ENCODE assay signal across 10 cellular contexts in the genomic region with DNA sequence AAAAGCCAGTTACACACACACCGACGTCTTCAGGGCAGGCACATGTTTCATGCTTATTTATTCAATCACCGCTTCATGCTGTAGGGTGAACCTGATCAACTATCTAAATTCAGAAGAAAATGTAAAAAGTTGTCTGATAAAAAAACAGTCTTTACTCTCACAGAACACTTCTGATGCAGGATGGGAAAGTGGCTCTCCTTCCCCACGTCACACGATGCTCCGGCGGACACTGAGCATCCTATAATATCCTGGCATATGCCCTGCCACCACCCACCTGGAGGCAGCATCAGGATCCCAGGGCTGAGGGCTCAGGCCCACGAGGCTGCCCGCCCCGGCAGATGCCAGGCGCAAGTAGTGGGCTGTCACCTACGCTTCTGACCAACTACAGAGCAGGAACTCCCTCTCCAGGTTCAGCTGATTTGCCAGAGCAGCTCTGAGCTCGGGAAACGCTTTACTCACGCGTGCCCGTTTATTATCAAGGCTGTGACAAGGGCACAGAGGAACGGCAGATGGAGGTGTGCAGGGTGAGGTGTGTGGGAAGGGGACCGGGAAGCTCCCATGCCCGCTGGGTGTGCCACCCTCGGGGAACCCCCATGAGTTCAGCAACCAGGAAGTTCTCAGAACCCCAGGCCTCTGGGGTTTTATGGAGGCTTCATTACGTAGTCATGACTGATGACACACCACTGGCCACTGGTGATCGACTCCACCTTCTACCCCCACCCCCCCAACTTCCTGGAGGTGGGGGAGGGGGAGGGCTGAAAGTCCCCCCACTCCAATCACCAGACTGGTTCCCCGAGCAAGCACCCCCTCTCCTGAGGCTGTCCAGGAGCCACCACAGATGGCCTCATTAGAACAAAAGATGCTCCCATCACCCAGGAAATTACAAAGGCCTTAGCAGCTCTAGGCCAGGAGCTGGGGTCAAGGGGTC. TPM values are rescaled to one million over a fixed set of nuclear protein-coding genes. Genes with fewer than 3 reads are reported as not detected.
DNase-seq lines count a peak whose midpoint lies in the region; ATAC-seq and TF ChIP-seq lines count a peak whose summit lies in the region.
"Had no signal": no experiment of that assay in that cellular context is flagged by ENCODE, and none has a peak within 500 bp of the region (broad histone marks: within the 10 kb centered on the region; RNA-seq: fewer than 3 reads in every experiment).

No MANE protein-coding gene starts in this region.

- in situ Hi-C loops in transverse colon (cut with MboI; ENCODE audit: low pct_ligation_motif_present in 1 of 4, low pct_unique_long_range_greater_than_20kb in 1 of 4, low sequenced_read_pairs in 3 of 4) = loop anchor here in 2 of 4 donors (25.0 kb wide), 1 partner anchor 1121 kb away; the partner anchor contains the start of gene TMEM132D (in 2 of the 2)

- H3K9me3 ChIP-seq in transverse colon = no peaks in the 10 kb centered on the region

- DNase-seq in activated T-cell treated with anti-CD3 and anti-CD28 coated beads, Interleukin-2, amount 50 U/mL, for 72 hours = no peak
- DNase-seq in activated T-cell treated with anti-CD3 and anti-CD28 coated beads, Interleukin-2, amount 50 U/mL, for 48 hours = no peak
- peak; percentile 31 for DNase-seq in epithelial cell of esophagus (ENCODE audit: low read depth)
- peak; percentile 23 for DNase-seq in transverse colon
- DNase-seq in GOT3 (lab: John Stamatoyannopoulos, UW) = no peak
- DNase-seq in SHP77 treated with DMSO at 0.1 percent for 48 hours (lab: John Stamatoyannopoulos, UW) = no peak
- DNase-seq: activated CD4-positive, alpha-beta T cell treated with anti-CD3 and anti-CD28 coated beads, Interleukin-2, amount 50 U/mL, for 48 hours; NCI-H774 had no signal

- H3K36me3 ChIP-seq in transverse colon = peaks cover 0 to 14% (median 6%) of the 10 kb centered on the region in 4 donors

- 65% methylated on average over 24 of the region's 24 CpGs; no CpG with 5 or more reads in 1 of the 2 donors for WGBS in transverse colon (ENCODE audit: low coverage in 1 of 2), 2 donors

- H3K27me3 ChIP-seq in transverse colon = no peaks in the 10 kb centered on the region

- peak overlapping the region; percentile 50 for H3K27ac Mint-ChIP-seq in activated T-cell treated with anti-CD3 and anti-CD28 coated beads, Interleukin-2, amount 50 U/mL, for 72 hours

- peaks cover 3 to 14% of the 10 kb centered on the region in 2 donors for H3K36me3 Mint-ChIP-seq in activated T-cell treated with anti-CD3 and anti-CD28 coated beads, Interleukin-2, amount 50 U/mL, for 72 hours (ENCODE audit: insufficient read depth in 2 of 2)

- TF ChIP-seq CTCF in epithelial cell of esophagus (IDR thresholded peaks at IDR 0.05; ENCODE audit: insufficient read depth, low read depth, low read length, missing control alignments) (no peak), transverse colon (IDR thresholded peaks at IDR 0.05) (no peak)

- H3K27me3 Mint-ChIP-seq in activated T-cell treated with anti-CD3 and anti-CD28 coated beads, Interleukin-2, amount 50 U/mL, for 72 hours (ENCODE audit: low read depth) = no peaks in the 10 kb centered on the region

- H3K27ac ChIP-seq in transverse colon = no peak overlapping the region

- H3K4me3 ChIP-seq in epithelial cell of esophagus (ENCODE audit: low read length) (no peak overlapping the region), transverse colon (no peak overlapping the region)

- no peak for TF ChIP-seq EP300 in transverse colon (IDR thresholded peaks at IDR 0.05; ENCODE audit: low read depth)

- H3K4me1 ChIP-seq in transverse colon = no peaks in the 10 kb centered on the region

- no peak for TF ChIP-seq POLR2A in transverse colon (IDR thresholded peaks at IDR 0.05)

- intact Hi-C loops in transverse colon (cut with DNase I; ENCODE audit: low total_unique reads) = no loop called here

- ATAC-seq in activated T-cell treated with anti-CD3 and anti-CD28 coated beads, Interleukin-2, amount 50 U/mL, for 72 hours (replicated peaks in 1 of 2) = peak in 1 of 2 donors; percentile 38
- ATAC-seq in HG03442 (IDR thresholded peaks at IDR 0.05; ENCODE audit: unreplicated experiment) (peak; percentile 36), GM19023 (IDR thresholded peaks at IDR 0.05; ENCODE audit: unreplicated experiment) (no peak)

- peaks cover 1% of the 10 kb centered on the region for H3K4me1 Mint-ChIP-seq in activated T-cell treated with anti-CD3 and anti-CD28 coated beads, Interleukin-2, amount 50 U/mL, for 72 hours (ENCODE audit: low read depth)

- no peak overlapping the region for H3K4me3 Mint-ChIP-seq in activated T-cell treated with anti-CD3 and anti-CD28 coated beads, Interleukin-2, amount 50 U/mL, for 72 hours

- no peaks in the 10 kb centered on the region for H3K9me3 Mint-ChIP-seq in activated T-cell treated with anti-CD3 and anti-CD28 coated beads, Interleukin-2, amount 50 U/mL, for 72 hours

RNA-seq across cellular contexts. Expression of gene SLC15A4, which starts 32.1 kb away (rescaled TPM):
- 10 to 100 TPM; 19.4 to 19.8 TPM for total RNA-seq in activated T-cell treated with anti-CD3 and anti-CD28 coated beads, Interleukin-2, amount 50 U/mL, for 72 hours
- 10 to 100 TPM; 13.1 to 41.2 (median 32.7) TPM for total RNA-seq in transverse colon

Comparison
In these comparisons a context has a peak if more than half of its experiments do, and no peak if none do; other contexts are left out.
1. DNase-seq: peak in epithelial cell of esophagus (single experiment) and transverse colon (single experiment); none in activated T-cell treated with anti-CD3 and anti-CD28 coated beads, Interleukin-2, amount 50 U/mL, for 72 hours (0 of 2), activated T-cell treated with anti-CD3 and anti-CD28 coated beads, Interleukin-2, amount 50 U/mL, for 48 hours (0 of 2), GOT3 (single experiment) and SHP77 treated with DMSO at 0.1 percent for 48 hours (single experiment).